In genomic region chr17:66383353-66383752, GRCh38 we compare ENCODE assay signal across 19 cellular contexts.
A peak's percentile ranks its signal among the peaks of the same experiment; 100 is the strongest.
DNase-seq lines count a peak whose midpoint lies in the region; ATAC-seq and FAIRE-seq lines count a peak whose summit lies in the region.
"Had no signal": no experiment of that assay in that cellular context is flagged by ENCODE, and none has a peak within 500 bp of the region (broad histone marks: within the 10 kb centered on the region; RNA-seq: fewer than 3 reads in every experiment).

No MANE protein-coding gene starts in this region.

- peak overlapping the region; percentile 33 for H3K27ac Mint-ChIP-seq in activated naive CD4-positive, alpha-beta T cell treated with anti-CD3 and anti-CD28 coated beads for 36 hours

- H3K4me2 ChIP-seq in skeletal muscle satellite cell (ENCODE audit: low read length): peak overlapping the region; percentile 11
- H3K4me2 ChIP-seq: KMS-11 had no signal

- H3K4me1 Mint-ChIP-seq in activated naive CD4-positive, alpha-beta T cell treated with anti-CD3 and anti-CD28 coated beads for 36 hours (ENCODE audit: low read depth): peaks cover 76% of the 10 kb centered on the region

- H3K4me3 Mint-ChIP-seq in activated naive CD4-positive, alpha-beta T cell treated with anti-CD3 and anti-CD28 coated beads for 36 hours: no peak overlapping the region

- H3K36me3 ChIP-seq in skeletal muscle satellite cell (ENCODE audit: insufficient read depth, low read length): peaks cover 2% of the 10 kb centered on the region
- H3K36me3 ChIP-seq: BE2C had no signal

- CTCF ChIA-PET in activated naive CD4-positive, alpha-beta T cell treated with anti-CD3 and anti-CD28 coated beads for 36 hours (lab: Charles Lee): interaction anchor here (1.1 kb wide), 1 partner anchor 15 kb away, joined by 3 read pairs; no protein-coding TSS in a partner anchor

- no peaks in the 10 kb centered on the region for H3K27me3 Mint-ChIP-seq in activated naive CD4-positive, alpha-beta T cell treated with anti-CD3 and anti-CD28 coated beads for 36 hours (ENCODE audit: low read depth)

- peaks cover 27% of the 10 kb centered on the region for H3K4me1 ChIP-seq in skeletal muscle satellite cell (ENCODE audit: control insufficient read depth, insufficient read depth, low read length)
- H3K4me1 ChIP-seq: BE2C had no signal

- no peaks in the 10 kb centered on the region for H3K27me3 ChIP-seq in skeletal muscle satellite cell (ENCODE audit: control insufficient read depth, insufficient read depth, low read length)
- H3K27me3 ChIP-seq: BE2C had no signal

- intact Hi-C loops in activated naive CD4-positive, alpha-beta T cell treated with anti-CD3 and anti-CD28 coated beads for 36 hours (cut with micrococcal nuclease): loop anchor here (2.0 kb wide), 1 partner anchor 13 kb away; no protein-coding TSS in a partner anchor

- no peak overlapping the region for H3K4me3 ChIP-seq in skeletal muscle satellite cell (ENCODE audit: low read length)

- no peaks in the 10 kb centered on the region for H3K9me3 ChIP-seq in skeletal muscle satellite cell (replicated peaks; ENCODE audit: low read length)
- H3K9me3 ChIP-seq: BE2C had no signal

- no peak for ATAC-seq in GM19395 (IDR thresholded peaks at IDR 0.05; ENCODE audit: unreplicated experiment)
- ATAC-seq: esophagus mucosa, Panc1 had no signal

- DNase-seq in activated naive CD4-positive, alpha-beta T cell treated with anti-CD3 and anti-CD28 coated beads for 36 hours: no peak
- DNase-seq in activated naive CD4-positive, alpha-beta T cell treated with anti-CD3 and anti-CD28 coated beads, Interleukin-2, amount 50 U/mL, for 16 hours: no peak
- DNase-seq in RPMI7951 (ENCODE audit: low read depth) (peak; percentile 84), inferior parietal cortex (ENCODE audit: extremely low spot score) (no peak), NCI-H1092 (lab: John Stamatoyannopoulos, UW) (no peak)
- DNase-seq: activated CD4-positive, alpha-beta T cell treated with anti-CD3 and anti-CD28 coated beads for 4 hours; activated gamma-delta T cell; BE2C; mesendoderm; NCI-H510A treated with DMSO at 0.1 percent for 48 hours; T-helper 1 cell; trophoblast cell had no signal

- FAIRE-seq in endometrium (lab: Jason Lieb, UNC): peak; percentile 85
- FAIRE-seq: H1 had no signal

- peak overlapping the region; percentile 39 for H3K9ac ChIP-seq in skeletal muscle satellite cell (ENCODE audit: low read depth, low read length)
- H3K9ac ChIP-seq: KMS-11 had no signal

- peaks cover 11% of the 10 kb centered on the region for H3K36me3 Mint-ChIP-seq in activated naive CD4-positive, alpha-beta T cell treated with anti-CD3 and anti-CD28 coated beads for 36 hours (ENCODE audit: low read depth)

- H3K9me3 Mint-ChIP-seq in activated naive CD4-positive, alpha-beta T cell treated with anti-CD3 and anti-CD28 coated beads for 36 hours: peaks cover 3% of the 10 kb centered on the region
